Comparison of ENCODE assay signal across 9 cellular contexts in genomic region chrX:109889289-109890006, GRCh38.
DNase-seq lines count a peak whose midpoint lies in the region; FAIRE-seq and TF ChIP-seq lines count a peak whose summit lies in the region.
"Had no signal": no experiment of that assay in that cellular context is flagged by ENCODE, and none has a peak within 500 bp of the region (broad histone marks: within the 10 kb centered on the region; RNA-seq: fewer than 3 reads in every experiment).

No MANE protein-coding gene starts in this region.

- H3K4me3 Mint-ChIP-seq in CD8-positive, alpha-beta memory T cell, result no peak overlapping the region
- H3K4me3 Mint-ChIP-seq in HFFc6, result no peak overlapping the region
- no peak overlapping the region for H3K4me3 Mint-ChIP-seq in activated T-helper 2 cell treated with anti-CD3 and anti-CD28 coated beads, Interferon-gamma antibody, Interleukin-2, Interleukin-4, amounts not matched to agents 10 μg/mL and 5 μg/mL and 100 μg/mL, durations not matched to agents 14 hours and 24 hours and 36 hours (ENCODE audit: low read depth)

- no peak for DNase-seq in CD8-positive, alpha-beta memory T cell
- DNase-seq in HFFc6, result peak; percentile 32
- peak; percentile 11 for DNase-seq in SW480 (ENCODE audit: low spot score)
- peak; percentile 48 for DNase-seq in left kidney (ENCODE audit: low read depth, low spot score)
- no peak for DNase-seq in GM19240 (ENCODE audit: insufficient read length, low spot score)
- DNase-seq in stimulated activated CD4-positive, alpha-beta T cell treated with anti-CD3 and anti-CD28 coated beads, Interleukin-2, amount 100 ng/mL, for 24 hours, result no peak
- no peak for DNase-seq in activated T-helper 2 cell treated with anti-CD3 and anti-CD28 coated beads, Interferon-gamma antibody, Interleukin-2, Interleukin-4, amounts not matched to agents 10 μg/mL and 5 μg/mL and 100 μg/mL, durations not matched to agents 14 hours and 24 hours and 36 hours (ENCODE audit: low spot score)
- DNase-seq in D721Med (ENCODE audit: insufficient read length, low spot score), result no peak

- POLR2A ChIA-PET in CD8-positive, alpha-beta memory T cell (lab: Charles Lee), result no interaction called here

- no peak overlapping the region for H3K4me3 ChIP-seq in CD8-positive, alpha-beta memory T cell (ENCODE audit: low read length)

- H3K9me3 Mint-ChIP-seq in CD8-positive, alpha-beta memory T cell, result no peaks in the 10 kb centered on the region
- H3K9me3 Mint-ChIP-seq in HFFc6, result no peaks in the 10 kb centered on the region
- H3K9me3 Mint-ChIP-seq in activated T-helper 2 cell treated with anti-CD3 and anti-CD28 coated beads, Interferon-gamma antibody, Interleukin-2, Interleukin-4, amounts not matched to agents 10 μg/mL and 5 μg/mL and 100 μg/mL, durations not matched to agents 14 hours and 24 hours and 36 hours, result no peaks in the 10 kb centered on the region

- no peak for FAIRE-seq in D721Med (lab: Jason Lieb, UNC)

- peaks cover 4 to 8% of the 10 kb centered on the region in 2 donors for H3K27me3 Mint-ChIP-seq in CD8-positive, alpha-beta memory T cell
- H3K27me3 Mint-ChIP-seq in HFFc6 (ENCODE audit: insufficient read depth), result peaks cover 6% of the 10 kb centered on the region
- H3K27me3 Mint-ChIP-seq in activated T-helper 2 cell treated with anti-CD3 and anti-CD28 coated beads, Interferon-gamma antibody, Interleukin-2, Interleukin-4, amounts not matched to agents 10 μg/mL and 5 μg/mL and 100 μg/mL, durations not matched to agents 14 hours and 24 hours and 36 hours (ENCODE audit: low read depth), result peaks cover 3% of the 10 kb centered on the region

- no peaks in the 10 kb centered on the region for H3K36me3 Mint-ChIP-seq in CD8-positive, alpha-beta memory T cell
- no peaks in the 10 kb centered on the region for H3K36me3 Mint-ChIP-seq in HFFc6 (ENCODE audit: low read depth)
- H3K36me3 Mint-ChIP-seq in activated T-helper 2 cell treated with anti-CD3 and anti-CD28 coated beads, Interferon-gamma antibody, Interleukin-2, Interleukin-4, amounts not matched to agents 10 μg/mL and 5 μg/mL and 100 μg/mL, durations not matched to agents 14 hours and 24 hours and 36 hours (ENCODE audit: low read depth), result no peaks in the 10 kb centered on the region

- no peaks in the 10 kb centered on the region for H3K4me1 Mint-ChIP-seq in CD8-positive, alpha-beta memory T cell
- H3K4me1 Mint-ChIP-seq in HFFc6 (ENCODE audit: low read depth), result no peaks in the 10 kb centered on the region
- H3K4me1 Mint-ChIP-seq in activated T-helper 2 cell treated with anti-CD3 and anti-CD28 coated beads, Interferon-gamma antibody, Interleukin-2, Interleukin-4, amounts not matched to agents 10 μg/mL and 5 μg/mL and 100 μg/mL, durations not matched to agents 14 hours and 24 hours and 36 hours (ENCODE audit: low read depth), result peaks cover 5% of the 10 kb centered on the region

- intact Hi-C loops in activated T-helper 2 cell treated with anti-CD3 and anti-CD28 coated beads, Interferon-gamma antibody, Interleukin-2, Interleukin-4, amounts not matched to agents 10 μg/mL and 5 μg/mL and 100 μg/mL, durations not matched to agents 14 hours and 24 hours and 36 hours (cut with micrococcal nuclease), result loop anchor here (2.0 to 5.0 kb wide), 2 partner anchors 258 to 405 kb away; no protein-coding TSS in a partner anchor

- H3K27ac ChIP-seq in CD8-positive, alpha-beta memory T cell (ENCODE audit: low read depth, low read length), result peak overlapping the region; percentile 31
- H3K27ac ChIP-seq: parathyroid adenoma had no signal

- peak; percentile 53; the same call in 1 of the 2 replicates for TF ChIP-seq CTCF in HFFc6 (IDR thresholded peaks at IDR 0.05)
- TF ChIP-seq CTCF in D721Med (IDR thresholded peaks at IDR 0.05; ENCODE audit: insufficient read depth, missing control alignments), result no peak

- H3K27ac Mint-ChIP-seq in CD8-positive, alpha-beta memory T cell, result no peak overlapping the region
- H3K27ac Mint-ChIP-seq in HFFc6, result no peak overlapping the region
- no peak overlapping the region for H3K27ac Mint-ChIP-seq in activated T-helper 2 cell treated with anti-CD3 and anti-CD28 coated beads, Interferon-gamma antibody, Interleukin-2, Interleukin-4, amounts not matched to agents 10 μg/mL and 5 μg/mL and 100 μg/mL, durations not matched to agents 14 hours and 24 hours and 36 hours

- H3K27me3 ChIP-seq in CD8-positive, alpha-beta memory T cell (ENCODE audit: insufficient read depth, low read length, poor library complexity, severe bottlenecking), result no peaks in the 10 kb centered on the region

- CTCF ChIA-PET in CD8-positive, alpha-beta memory T cell (lab: Charles Lee), result interaction anchor here (2.0 kb wide), 1 partner anchor 11 kb away, joined by 17 read pairs; no protein-coding TSS in a partner anchor

- H3K36me3 ChIP-seq in CD8-positive, alpha-beta memory T cell (ENCODE audit: insufficient read depth, low read length), result no peaks in the 10 kb centered on the region

- no peaks in the 10 kb centered on the region for H3K4me1 ChIP-seq in CD8-positive, alpha-beta memory T cell (ENCODE audit: insufficient read depth, low read length)
- H3K4me1 ChIP-seq: parathyroid adenoma had no signal

- no peaks in the 10 kb centered on the region for H3K9me3 ChIP-seq in CD8-positive, alpha-beta memory T cell (ENCODE audit: low read length)

Comparison
In these comparisons a context has a peak if more than half of its experiments do, and no peak if none do; other contexts are left out.
1. DNase-seq: peak in HFFc6 (single experiment), SW480 (single experiment) and left kidney (single experiment); none in CD8-positive, alpha-beta memory T cell (0 of 5), GM19240 (single experiment), stimulated activated CD4-positive, alpha-beta T cell treated with anti-CD3 and anti-CD28 coated beads, Interleukin-2, amount 100 ng/mL, for 24 hours (0 of 2), activated T-helper 2 cell treated with anti-CD3 and anti-CD28 coated beads, Interferon-gamma antibody, Interleukin-2, Interleukin-4, amounts not matched to agents 10 μg/mL and 5 μg/mL and 100 μg/mL, durations not matched to agents 14 hours and 24 hours and 36 hours (single experiment) and D721Med (single experiment).